ENCODE assay signal across 1 cellular context in genomic region chr17:28357061-28357900, GRCh38.
TF ChIP-seq lines count a peak whose summit lies in the region.

Gene POLDIP2 (minus strand): TSS chr17:28357527. CDS start chr17:28357448, 79 bp downstream.

TF ChIP-seq in HEK293, 187 proteins besides CTCF, POLR2A, EP300 and RAD21 (continued from another document and continues in another):
- TF ChIP-seq PRDM10 (tag by site-specific recombination; IDR thresholded peaks at IDR 0.05) (no peak), ZNF76 (tag by site-specific recombination; IDR thresholded peaks at IDR 0.05; ENCODE audit: borderline replicate concordance, low read depth) (peak; percentile 94), ZBTB20 (tag by site-specific recombination; IDR thresholded peaks at IDR 0.05) (peak; percentile 45; the same call in 1 of the 2 replicates), ZNF148 (tag by site-specific recombination; IDR thresholded peaks at IDR 0.05; ENCODE audit: borderline replicate concordance) (no peak), ZBTB26 (tag by site-specific recombination; optimal IDR thresholded peaks at IDR 0.05) (peak; percentile 53), GLI2 (tag by site-specific recombination; IDR thresholded peaks at IDR 0.05; ENCODE audit: borderline replicate concordance, low read depth) (no peak), ZFP69B (tag by site-specific recombination; IDR thresholded peaks at IDR 0.05) (peak; percentile 86), ZNF645 (tag by site-specific recombination; IDR thresholded peaks at IDR 0.05) (no peak), ZNF677 (tag by site-specific recombination; IDR thresholded peaks at IDR 0.05) (no peak), ATF2 (tag by site-specific recombination; IDR thresholded peaks at IDR 0.05; ENCODE audit: low read depth) (no peak), SETDB1 (IDR thresholded peaks at IDR 0.05; ENCODE audit: insufficient read length, low read length) (no peak), ZNF626 (tag by site-specific recombination; IDR thresholded peaks at IDR 0.05) (no peak), ZNF24 (tag by site-specific recombination; IDR thresholded peaks at IDR 0.05) (peak; percentile 78), ZNF529 (tag by site-specific recombination; IDR thresholded peaks at IDR 0.05; ENCODE audit: insufficient replicate concordance) (no peak), ZNF513 (tag by site-specific recombination; IDR thresholded peaks at IDR 0.05) (no peak), SP7 (tag by site-specific recombination; IDR thresholded peaks at IDR 0.05) (peak; percentile 74), ZNF2 (tag by site-specific recombination; IDR thresholded peaks at IDR 0.05) (no peak), ZNF335 (tag by site-specific recombination; conservative IDR thresholded peaks at IDR 0.05) (peak; percentile 38), ZBTB48 (tag by site-specific recombination; IDR thresholded peaks at IDR 0.05) (0 out of 2 replicates have a peak, but pooled peaks have one; percentile 18), MEIS1 (CRISPR knock-in tag; IDR thresholded peaks at IDR 0.05; ENCODE audit: borderline replicate concordance) (no peak), ZNF202 (tag by site-specific recombination; IDR thresholded peaks at IDR 0.05; ENCODE audit: borderline replicate concordance) (no peak), ZNF423 (tag by site-specific recombination; IDR thresholded peaks at IDR 0.05) (no peak), ZNF843 (tag by site-specific recombination; IDR thresholded peaks at IDR 0.05) (peak; percentile 67), SCRT2 (tag by site-specific recombination; IDR thresholded peaks at IDR 0.05) (no peak), ZBTB44 (tag by site-specific recombination; IDR thresholded peaks at IDR 0.05) (0 out of 2 replicates have a peak, but pooled peaks have one; percentile 49), ZNF791 (tag by site-specific recombination; IDR thresholded peaks at IDR 0.05) (no peak), ZNF112 (tag by site-specific recombination; IDR thresholded peaks at IDR 0.05) (no peak), AEBP2 (tag by site-specific recombination; IDR thresholded peaks at IDR 0.05; ENCODE audit: borderline replicate concordance) (no peak), ZSCAN16 (tag by site-specific recombination; IDR thresholded peaks at IDR 0.05) (no peak), ZNF830 (tag by site-specific recombination; IDR thresholded peaks at IDR 0.05; ENCODE audit: low read depth) (no peak), ZBTB10 (tag by site-specific recombination; IDR thresholded peaks at IDR 0.05) (peak; percentile 71), ZNF785 (tag by site-specific recombination; IDR thresholded peaks at IDR 0.05) (no peak), BCL11B (tag by site-specific recombination; IDR thresholded peaks at IDR 0.05; ENCODE audit: low read depth) (peak; percentile 56; the same call in 1 of the 2 replicates), ZBTB1 (tag by site-specific recombination; IDR thresholded peaks at IDR 0.05) (peak; percentile 29; the same call in 1 of the 2 replicates), ZNF777 (tag by site-specific recombination; IDR thresholded peaks at IDR 0.05; ENCODE audit: borderline replicate concordance) (no peak), ZNF157 (tag by site-specific recombination; IDR thresholded peaks at IDR 0.05) (no peak), MYNN (tag by site-specific recombination; IDR thresholded peaks at IDR 0.05; ENCODE audit: borderline replicate concordance) (no peak), TCF7L2 (IDR thresholded peaks at IDR 0.05; ENCODE audit: borderline replicate concordance, low read depth, low read length) (no peak), ZNF558 (tag by site-specific recombination; IDR thresholded peaks at IDR 0.05) (no peak), ZNF121 (tag by site-specific recombination; IDR thresholded peaks at IDR 0.05) (0 out of 2 replicates have a peak, but pooled peaks have one; percentile 19), GLIS2 (tag by site-specific recombination; IDR thresholded peaks at IDR 0.05) (peak; percentile 53), ZSCAN18 (tag by site-specific recombination; IDR thresholded peaks at IDR 0.05) (no peak)
